15 cellular contexts compared by ENCODE assay signal in the genomic region with DNA sequence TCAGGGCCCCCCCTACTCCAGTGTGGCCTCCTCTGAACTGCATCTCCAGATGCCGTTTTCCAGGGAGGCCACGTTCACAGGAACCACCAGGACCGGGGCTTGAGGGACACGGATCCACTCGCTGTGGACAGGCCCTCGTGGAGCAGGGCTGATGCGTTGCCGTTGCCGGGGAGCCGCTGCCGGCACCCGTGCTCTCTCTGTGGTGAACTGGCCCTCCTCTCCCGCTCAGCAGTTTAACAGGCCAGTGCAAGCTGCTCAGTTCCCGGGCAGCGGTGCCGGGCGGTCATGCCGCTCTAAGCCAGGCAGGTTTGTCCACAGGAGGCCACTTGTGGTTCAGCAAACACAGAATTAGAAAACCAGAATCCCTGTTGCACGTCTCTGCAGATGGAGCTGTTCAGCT.
DNase-seq lines count a peak whose midpoint lies in the region; ATAC-seq and TF ChIP-seq lines count a peak whose summit lies in the region.
"Had no signal": no experiment of that assay in that cellular context is flagged by ENCODE, and none has a peak within 500 bp of the region (broad histone marks: within the 10 kb centered on the region; RNA-seq: fewer than 3 reads in every experiment).

No MANE protein-coding gene starts in this region.

- H3K4me1 ChIP-seq in SK-N-SH (ENCODE audit: control insufficient read depth in 1 of 2, insufficient read depth in 2 of 2, low read depth in 1 of 2, low read length in 1 of 2) (no peaks in the 10 kb centered on the region; a peak in 1 of 4 replicates), H9 (ENCODE audit: insufficient read depth, low read length) (no peaks in the 10 kb centered on the region), vagina (no peaks in the 10 kb centered on the region)
- no peaks in the 10 kb centered on the region for H3K4me1 ChIP-seq in CD8-positive, alpha-beta memory T cell (ENCODE audit: insufficient read depth, low read length)

- H4K5ac ChIP-seq in H9 (ENCODE audit: insufficient read length, low read depth, low read length) = no peak overlapping the region

- intact Hi-C loops in sciatic nerve (cut with DNase I) = no loop called here
- intact Hi-C loops in vagina (cut with DNase I) = no loop called here

- H4K20me1 ChIP-seq in SK-N-SH (ENCODE audit: insufficient read depth) (no peaks in the 10 kb centered on the region), H9 (ENCODE audit: control insufficient read depth, insufficient read depth, insufficient read length) (peaks cover 5% of the 10 kb centered on the region)

- H2BK120ac ChIP-seq in H9 (ENCODE audit: low read depth, low read length, poor library complexity, severe bottlenecking) = no peak overlapping the region

- H3K4me2 ChIP-seq in SK-N-SH (no peak overlapping the region), H9 (ENCODE audit: insufficient read depth, insufficient read length, low read length) (no peak overlapping the region)

- H3K9me3 ChIP-seq in SK-N-SH (no peaks in the 10 kb centered on the region), H9 (ENCODE audit: control insufficient read depth, low read depth, low read length) (no peaks in the 10 kb centered on the region), vagina (no peaks in the 10 kb centered on the region)
- no peaks in the 10 kb centered on the region for H3K9me3 ChIP-seq in CD8-positive, alpha-beta memory T cell (ENCODE audit: low read length)

- no peaks in the 10 kb centered on the region for H3K27me3 ChIP-seq in SK-N-SH (ENCODE audit: insufficient read depth)
- no peaks in the 10 kb centered on the region for H3K27me3 ChIP-seq in H9 (ENCODE audit: insufficient read depth, low read length)
- no peaks in the 10 kb centered on the region for H3K27me3 ChIP-seq in vagina
- no peaks in the 10 kb centered on the region for H3K27me3 ChIP-seq in CD8-positive, alpha-beta memory T cell (ENCODE audit: insufficient read depth, low read length, poor library complexity, severe bottlenecking)

- H2BK15ac ChIP-seq in H9 (ENCODE audit: low read depth, low read length) = no peak overlapping the region

- H3K27me3 Mint-ChIP-seq in H9 (ENCODE audit: low read depth) = no peaks in the 10 kb centered on the region
- no peaks in the 10 kb centered on the region for H3K27me3 Mint-ChIP-seq in CD8-positive, alpha-beta memory T cell

- H2BK12ac ChIP-seq in H9 (ENCODE audit: insufficient read length, low read depth, low read length) = no peak overlapping the region

- no peaks in the 10 kb centered on the region for H3K9me2 ChIP-seq in SK-N-SH

- H3K56ac ChIP-seq in H9 (ENCODE audit: insufficient read length, low read depth, low read length) = no peak overlapping the region

- CTCF ChIA-PET in SK-N-SH (lab: Yijun Ruan, JAX) = interaction anchor here (0.8 kb wide), 1 partner anchor 305 kb away, joined by 3 read pairs; no protein-coding TSS in a partner anchor
- CTCF ChIA-PET in CD8-positive, alpha-beta memory T cell (lab: Charles Lee) = no interaction called here

- 98% methylated on average over 12 of the region's 19 CpGs for WGBS in SK-N-SH (ENCODE audit: low lambda C conversion rate)
- no CpG with 5 or more reads among the region's 19 CpGs for WGBS in H9 (ENCODE audit: extremely low coverage, insufficient read length, low lambda C conversion rate)

- H3K4ac ChIP-seq in H9 (ENCODE audit: low read depth, low read length) = no peak overlapping the region

- no peak overlapping the region for H2AK5ac ChIP-seq in H9 (ENCODE audit: insufficient read length, low read length)

- no peak overlapping the region for H3K9ac ChIP-seq in SK-N-SH
- no peak overlapping the region for H3K9ac ChIP-seq in H9 (ENCODE audit: extremely low read depth, insufficient read length, low read length)

- H3K23ac ChIP-seq in H9 (ENCODE audit: insufficient read length, low read depth, low read length) = no peak overlapping the region

- H2AFZ ChIP-seq in SK-N-SH (ENCODE audit: low read depth) (no peak overlapping the region), H9 (ENCODE audit: low read length) (no peak overlapping the region)

- H3K23me2 ChIP-seq in H9 (ENCODE audit: insufficient read length, low read depth, low read length, poor library complexity, severe bottlenecking) = no peaks in the 10 kb centered on the region

- H3K36me3 ChIP-seq in SK-N-SH (replicated peaks in 1 of 2; ENCODE audit: control insufficient read depth in 1 of 2, insufficient read depth in 2 of 2, low read length in 1 of 2) = peaks cover 0 to 2% of the 10 kb centered on the region in 2 experiments
- no peaks in the 10 kb centered on the region for H3K36me3 ChIP-seq in vagina
- H3K36me3 ChIP-seq in CD8-positive, alpha-beta memory T cell (ENCODE audit: insufficient read depth, low read length) = no peaks in the 10 kb centered on the region

- no peak overlapping the region for H4K91ac ChIP-seq in H9 (ENCODE audit: insufficient read length, low read depth, low read length)

- H3F3A ChIP-seq in SK-N-SH (replicated peaks; ENCODE audit: insufficient read depth) = no peaks in the 10 kb centered on the region

- DNase-seq in SK-N-SH (peak; percentile 14), H9 (peak; percentile 25), islet precursor cell (peak; percentile 43), sciatic nerve (ENCODE audit: low spot score) (peak; percentile 32), vagina (ENCODE audit: extremely low spot score in 2 of 2) (no peak), NCI-H446 (lab: John Stamatoyannopoulos, UW) (no peak)
- no peak for DNase-seq in CD8-positive, alpha-beta memory T cell
- DNase-seq: DMS79 treated with DMSO at 0.1 percent for 48 hours, MV-4-11, NCI-H187 treated with DMSO at 0.1 percent for 48 hours, NCI-H524 treated with DMSO at 0.1 percent for 48 hours, SHP77 had no signal

- H3K4me1 Mint-ChIP-seq in H9 = peaks cover 5 to 19% of the 10 kb centered on the region in 2 experiments
- H3K4me1 Mint-ChIP-seq in CD8-positive, alpha-beta memory T cell = peaks cover 21 to 39% (median 22%) of the 10 kb centered on the region in 3 donors

- no peak for TF ChIP-seq EP300 in SK-N-SH (IDR thresholded peaks at IDR 0.05; ENCODE audit: borderline replicate concordance in 1 of 2, low read depth in 1 of 2, low read length in 1 of 2)

- H3K14ac ChIP-seq in H9 (ENCODE audit: insufficient read depth, low read length) = no peak overlapping the region; the same call in 1 of the 2 replicates

- no peak overlapping the region for H3K18ac ChIP-seq in H9 (ENCODE audit: insufficient read length, low read depth, low read length)

- POLR2A ChIA-PET in SK-N-SH (lab: Yijun Ruan, JAX) = no interaction called here
- POLR2A ChIA-PET in CD8-positive, alpha-beta memory T cell (lab: Charles Lee) = no interaction called here

- TF ChIP-seq CTCF in SK-N-SH (IDR thresholded peaks at IDR 0.05) (no peak), H9 (conservative IDR thresholded peaks at IDR 0.05) (no peak), vagina (IDR thresholded peaks at IDR 0.05) (no peak)

- no peak overlapping the region for H3T11ph ChIP-seq in H9 (ENCODE audit: low read length)

- H3K4me3 ChIP-seq in SK-N-SH (ENCODE audit: low read depth in 2 of 2, low read length in 1 of 2) = no peak overlapping the region
- H3K4me3 ChIP-seq in vagina = no peak overlapping the region
- no peak overlapping the region for H3K4me3 ChIP-seq in CD8-positive, alpha-beta memory T cell (ENCODE audit: low read length)
- H3K4me3 ChIP-seq: K562 had no signal

- H3K27ac Mint-ChIP-seq in H9 = peak overlapping the region in 2 of 3 experiments; percentile 65 to 79; a peak in 4 of 7 replicates
- H3K27ac Mint-ChIP-seq in CD8-positive, alpha-beta memory T cell = no peak overlapping the region

- no peak for TF ChIP-seq RAD21 in SK-N-SH (IDR thresholded peaks at IDR 0.05; ENCODE audit: low read length)

- no peak for TF ChIP-seq POLR2A in vagina (IDR thresholded peaks at IDR 0.05)

- H2BK5ac ChIP-seq in H9 (ENCODE audit: insufficient read length, low read length) = no peak overlapping the region

- no peak overlapping the region for H3K27ac ChIP-seq in SK-N-SH (ENCODE audit: low read depth in 2 of 2, low read length in 1 of 2)
- no peak overlapping the region for H3K27ac ChIP-seq in H9 (ENCODE audit: insufficient read length, low read depth, low read length)
- no peak overlapping the region for H3K27ac ChIP-seq in vagina
- H3K27ac ChIP-seq in CD8-positive, alpha-beta memory T cell (ENCODE audit: low read depth, low read length) = no peak overlapping the region

- H2BK20ac ChIP-seq in H9 (ENCODE audit: low read depth, low read length, poor library complexity, severe bottlenecking) = no peak overlapping the region

- H3K36me3 Mint-ChIP-seq in H9 (ENCODE audit: insufficient read depth in 1 of 3, low read depth in 3 of 3) = peaks cover 0 to 11% (median 9%) of the 10 kb centered on the region in 3 experiments; a peak in 5 of 7 replicates
- peaks cover 0 to 58% (median 16%) of the 10 kb centered on the region in 3 donors for H3K36me3 Mint-ChIP-seq in CD8-positive, alpha-beta memory T cell

- no peak overlapping the region for H4K8ac ChIP-seq in H9 (replicated peaks; ENCODE audit: insufficient read length, low read depth, low read length)

- no peak for ATAC-seq in SK-N-SH treated with all-trans-retinoic acid at 6 μM for 48 hours
- ATAC-seq in sciatic nerve = no peak
- ATAC-seq: K562, Panc1 had no signal

- no peak overlapping the region for H3K4me3 Mint-ChIP-seq in H9
- no peak overlapping the region for H3K4me3 Mint-ChIP-seq in CD8-positive, alpha-beta memory T cell

- H3K9me3 Mint-ChIP-seq in H9 = no peaks in the 10 kb centered on the region; a peak in 1 of 5 replicates
- no peaks in the 10 kb centered on the region for H3K9me3 Mint-ChIP-seq in CD8-positive, alpha-beta memory T cell

- no peaks in the 10 kb centered on the region for H3K79me1 ChIP-seq in H9 (ENCODE audit: insufficient read depth, low read depth, low read length, poor library complexity, severe bottlenecking)

- no peaks in the 10 kb centered on the region for H3K79me2 ChIP-seq in SK-N-SH (ENCODE audit: insufficient read depth)
- H3K79me2 ChIP-seq in H9 (ENCODE audit: insufficient read depth, low read length) = no peaks in the 10 kb centered on the region

TF ChIP-seq in SK-N-SH, 30 proteins besides CTCF, POLR2A, EP300 and RAD21 (continues in another document):
- TF ChIP-seq, protein P1, sequence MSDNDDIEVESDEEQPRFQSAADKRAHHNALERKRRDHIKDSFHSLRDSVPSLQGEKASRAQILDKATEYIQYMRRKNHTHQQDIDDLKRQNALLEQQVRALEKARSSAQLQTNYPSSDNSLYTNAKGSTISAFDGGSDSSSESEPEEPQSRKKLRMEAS (IDR thresholded peaks at IDR 0.05; ENCODE audit: low read depth) = no peak

TF ChIP-seq in SK-N-SH treated with all-trans-retinoic acid at 6 μM for 48 hours, 23 proteins besides CTCF, POLR2A, EP300 and RAD21:
- no peak for TF ChIP-seq ZNF70 (CRISPR knock-in tag; IDR thresholded peaks at IDR 0.05)
TF ChIP-seq in SK-N-SH treated with all-trans-retinoic acid at 6 μM for 48 hours: peak in this region for 0.

Comparison
In these comparisons a context has a peak if more than half of its experiments do, and no peak if none do; other contexts are left out.
1. DNase-seq: peak in SK-N-SH (single experiment), H9 (single experiment), islet precursor cell (single experiment) and sciatic nerve (single experiment); none in vagina (0 of 2), CD8-positive, alpha-beta memory T cell (0 of 5) and NCI-H446 (0 of 2).
2. H3K27ac Mint-ChIP-seq: peak in H9 (2 of 3); none in CD8-positive, alpha-beta memory T cell (0 of 8).